Comparison of ENCODE assay signal across 17 cellular contexts in genomic region chr17:29698019-29698777, GRCh38.
DNase-seq lines count a peak whose midpoint lies in the region; ATAC-seq, FAIRE-seq and TF ChIP-seq lines count a peak whose summit lies in the region.
"Had no signal": no experiment of that assay in that cellular context is flagged by ENCODE, and none has a peak within 500 bp of the region (broad histone marks: within the 10 kb centered on the region; RNA-seq: fewer than 3 reads in every experiment).

No MANE protein-coding gene starts in this region.

- no peaks in the 10 kb centered on the region for H3K27me3 ChIP-seq in CD4-positive, CD25-positive, alpha-beta regulatory T cell (ENCODE audit: control insufficient read depth, insufficient read depth, low read length)
- H3K27me3 ChIP-seq: pancreas had no signal

- H3K27ac ChIP-seq in CD4-positive, CD25-positive, alpha-beta regulatory T cell (ENCODE audit: insufficient read depth, low read length, poor library complexity, severe bottlenecking) = no peak overlapping the region
- H3K27ac ChIP-seq: GM23248, thoracic aorta had no signal

- H3K36me3 ChIP-seq in CD4-positive, CD25-positive, alpha-beta regulatory T cell (ENCODE audit: control insufficient read depth, insufficient read depth, low read length) = peaks cover 69% of the 10 kb centered on the region
- H3K36me3 ChIP-seq: pancreas, thoracic aorta had no signal

- H3K36me3 Mint-ChIP-seq in CD4-positive, CD25-positive, alpha-beta regulatory T cell = peaks cover 39% of the 10 kb centered on the region
- H3K36me3 Mint-ChIP-seq in IgD-negative memory B cell = peaks cover 6% of the 10 kb centered on the region
- peaks cover 6% of the 10 kb centered on the region for H3K36me3 Mint-ChIP-seq in progenitor cell of endocrine pancreas (ENCODE audit: insufficient read depth)

- H3K4me1 ChIP-seq in CD4-positive, CD25-positive, alpha-beta regulatory T cell (ENCODE audit: control insufficient read depth, insufficient read depth, low read length, poor library complexity, severe bottlenecking) = no peaks in the 10 kb centered on the region

- peak overlapping the region; percentile 62 to 86 (median 70) for H3K27ac Mint-ChIP-seq in CD4-positive, CD25-positive, alpha-beta regulatory T cell
- H3K27ac Mint-ChIP-seq in IgD-negative memory B cell (peak overlapping the region; percentile 10 to 87 (median 43)), progenitor cell of endocrine pancreas (peak overlapping the region; percentile 15)

- ATAC-seq in CD4-positive, CD25-positive, alpha-beta regulatory T cell (ENCODE audit: low read depth in 2 of 2) = no peak
- ATAC-seq in left ventricle myocardium superior = peak; percentile 57
- ATAC-seq in HG03097 (IDR thresholded peaks at IDR 0.05; ENCODE audit: low FRiP score, unreplicated experiment) = no peak

- intact Hi-C loops in left ventricle myocardium superior (cut with micrococcal nuclease) = no loop called here

- no peaks in the 10 kb centered on the region for H3K9me3 ChIP-seq in CD4-positive, CD25-positive, alpha-beta regulatory T cell (ENCODE audit: control insufficient read depth in 2 of 2, low read length in 2 of 2)
- H3K9me3 ChIP-seq: pancreas, thoracic aorta had no signal

- no peaks in the 10 kb centered on the region for H3K9me3 Mint-ChIP-seq in CD4-positive, CD25-positive, alpha-beta regulatory T cell
- no peaks in the 10 kb centered on the region for H3K9me3 Mint-ChIP-seq in IgD-negative memory B cell
- H3K9me3 Mint-ChIP-seq in progenitor cell of endocrine pancreas (ENCODE audit: low read depth) = no peaks in the 10 kb centered on the region

- no peak for TF ChIP-seq CTCF in progenitor cell of endocrine pancreas (IDR thresholded peaks at IDR 0.05; ENCODE audit: unreplicated experiment)

- peaks cover 19 to 39% (median 33%) of the 10 kb centered on the region in 4 donors for H3K4me1 Mint-ChIP-seq in CD4-positive, CD25-positive, alpha-beta regulatory T cell
- peaks cover 11 to 41% (median 26%) of the 10 kb centered on the region in 3 donors for H3K4me1 Mint-ChIP-seq in IgD-negative memory B cell
- no peaks in the 10 kb centered on the region for H3K4me1 Mint-ChIP-seq in progenitor cell of endocrine pancreas (ENCODE audit: low read depth)

- no peak for DNase-seq in CD4-positive, CD25-positive, alpha-beta regulatory T cell
- DNase-seq in left ventricle myocardium superior (no peak), progenitor cell of endocrine pancreas (ENCODE audit: low spot score, unreplicated experiment) (no peak), GM19239 (ENCODE audit: insufficient read length, low spot score) (no peak), KG1 (lab: John Stamatoyannopoulos, UW) (no peak)
- DNase-seq: DMS153; GM23248; kidney glomerular epithelial cell; NCI-H2081; NCI-H510A treated with DMSO at 0.1 percent for 48 hours; pancreas; stimulated activated CD4-positive, alpha-beta T cell treated with anti-CD3 and anti-CD28 coated beads, Interleukin-4, amount 100 ng/mL, for 4 hours; stimulated activated CD8-positive, alpha-beta memory T cell treated with anti-CD3 and anti-CD28 coated beads, Interleukin-4, amount 100 ng/mL, for 48 hours had no signal

- H3K27me3 Mint-ChIP-seq in CD4-positive, CD25-positive, alpha-beta regulatory T cell = no peaks in the 10 kb centered on the region
- H3K27me3 Mint-ChIP-seq in IgD-negative memory B cell (no peaks in the 10 kb centered on the region), progenitor cell of endocrine pancreas (no peaks in the 10 kb centered on the region)

- H3K4me3 ChIP-seq in CD4-positive, CD25-positive, alpha-beta regulatory T cell (ENCODE audit: low read depth, low read length) = no peak overlapping the region
- H3K4me3 ChIP-seq: GM23248, pancreas, skin epidermis, thoracic aorta had no signal

- H3K4me3 Mint-ChIP-seq in CD4-positive, CD25-positive, alpha-beta regulatory T cell = no peak overlapping the region
- H3K4me3 Mint-ChIP-seq in IgD-negative memory B cell (no peak overlapping the region), progenitor cell of endocrine pancreas (ENCODE audit: low read depth) (no peak overlapping the region)

- no peak for FAIRE-seq in GM19239 (lab: Jason Lieb, UNC)
- FAIRE-seq: pancreas had no signal

Comparison
In these comparisons a context has a peak if more than half of its experiments do, and no peak if none do; other contexts are left out.
1. H3K27ac Mint-ChIP-seq: peak in every context shown above with its lines; median percentile 70 in CD4-positive, CD25-positive, alpha-beta regulatory T cell; 43 in IgD-negative memory B cell; 15 in progenitor cell of endocrine pancreas.